Comparison of ENCODE assay signal across 21 cellular contexts in the genomic region with DNA sequence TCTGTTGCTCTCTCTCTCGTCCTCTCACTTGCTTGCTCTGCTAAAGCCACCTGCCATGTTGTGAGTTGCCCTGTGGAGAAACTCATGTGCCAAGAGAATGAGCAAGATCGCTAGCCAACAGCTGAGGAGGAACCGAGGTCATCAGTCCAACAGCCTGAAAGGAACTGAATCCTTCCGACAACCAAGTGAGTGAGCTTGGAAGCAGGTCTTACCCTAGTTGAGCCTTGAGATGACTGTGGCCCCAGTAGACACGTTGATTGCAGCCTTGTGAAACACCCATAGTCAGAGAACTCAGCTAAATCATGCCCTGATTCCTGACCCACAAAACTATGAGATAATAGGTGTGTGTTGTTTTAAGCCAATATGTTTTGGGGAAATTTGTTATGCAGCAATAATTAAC.
"Had no signal": no experiment of that assay in that cellular context is flagged by ENCODE, and none has a peak within 500 bp of the region (broad histone marks: within the 10 kb centered on the region; RNA-seq: fewer than 3 reads in every experiment).

No MANE protein-coding gene starts in this region.

- H3K27ac ChIP-seq: VCaP had no signal

- DNase-seq: activated CD4-positive, alpha-beta memory T cell treated with anti-CD3 and anti-CD28 coated beads, Interleukin-2, amount 10 ng/mL, durations not matched to agents 7 days and 5 days; activated CD4-positive, alpha-beta T cell treated with anti-CD3 and anti-CD28 coated beads, Interleukin-2, amount 10 ng/mL, durations not matched to agents 7 days and 5 days; activated CD4-positive, CD25-positive, alpha-beta regulatory T cell; activated gamma-delta T cell; activated naive CD4-positive, alpha-beta T cell treated with anti-CD3 and anti-CD28 coated beads for 36 hours; activated T-cell treated with anti-CD3 and anti-CD28 coated beads for 4 hours; activated T-cell treated with anti-CD3 and anti-CD28 coated beads, Interleukin-2, amount 50 U/mL, for 48 hours; amygdala; KG1; NCI-H1105 treated with DMSO at 0.1 percent for 48 hours; NCI-H1436 treated with DMSO at 0.1 percent for 48 hours; NCI-H187; NCI-H2081 treated with DMSO at 0.1 percent for 48 hours; NCI-H2227 treated with DMSO at 0.1 percent for 48 hours; NCI-H526 treated with DMSO at 0.1 percent for 48 hours; SIG-M5; T-cell; T-helper 2 cell; T1000 had no signal

- ATAC-seq: activated T-helper 17 cell treated with anti-CD3 and anti-CD28 coated beads, Interleukin-2, amount 50 U/mL, for 72 hours; T-cell had no signal
